8 cellular contexts compared by ENCODE assay signal in the genomic region with DNA sequence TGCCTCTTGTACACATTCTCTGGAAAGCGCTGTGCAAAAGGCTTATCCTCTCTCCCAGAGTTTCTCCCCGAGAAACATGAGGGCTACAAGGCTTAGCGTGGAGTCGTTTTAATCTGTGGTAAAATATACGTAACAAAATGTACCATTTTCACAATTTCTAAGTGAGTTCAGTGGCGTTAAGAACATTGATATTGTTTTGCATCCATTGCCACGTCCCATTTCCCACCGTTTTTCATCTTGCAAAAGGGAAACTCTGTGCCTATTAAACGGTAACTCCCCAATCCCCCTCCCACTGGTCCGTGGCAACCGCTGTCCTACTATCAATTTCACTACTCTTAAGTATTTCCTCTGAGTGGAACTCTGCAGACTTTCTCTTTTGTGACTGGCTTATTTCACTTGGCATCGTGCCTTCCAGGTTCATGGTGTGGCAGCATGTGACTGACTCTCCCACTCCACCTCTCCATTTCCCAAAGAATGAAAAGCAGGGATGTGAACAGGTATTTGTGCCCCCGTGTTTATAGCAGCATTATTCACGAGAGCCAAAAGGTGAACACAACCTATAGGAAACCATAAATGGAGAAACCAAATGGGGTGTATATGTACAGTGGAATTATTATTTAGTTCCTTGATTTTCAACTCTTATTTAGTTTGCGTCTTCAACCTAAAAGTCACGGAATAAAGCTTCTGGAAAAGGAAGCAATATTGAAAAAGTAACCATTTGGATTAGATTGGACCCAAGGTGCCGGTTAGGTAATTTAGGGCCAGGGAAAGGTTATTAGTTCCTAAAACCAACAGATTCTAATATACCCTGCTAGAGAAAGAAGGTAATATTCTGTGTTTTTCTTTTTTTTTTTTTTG.
DNase-seq lines count a peak whose midpoint lies in the region; ATAC-seq, FAIRE-seq and TF ChIP-seq lines count a peak whose summit lies in the region.

No MANE protein-coding gene starts in this region.

- 0 out of 2 replicates have a peak overlapping the region, but pooled peaks have one; percentile 3 for H2AFZ ChIP-seq in OCI-LY1 (ENCODE audit: low read length)

- peak; percentile 60 for DNase-seq in COR-L47 (lab: John Stamatoyannopoulos, UW)
- DNase-seq in HTR-8/SVneo (ENCODE audit: insufficient read length, low spot score): peak; percentile 69
- DNase-seq in activated naive CD8-positive, alpha-beta T cell treated with anti-CD3 and anti-CD28 coated beads, Interleukin-2, amount 50 U/mL, for 24 hours: peak; percentile 42
- DNase-seq in hepatic stellate cell (ENCODE audit: low spot score): peak; percentile 34
- peak; percentile 28 for DNase-seq in skeletal muscle cell (ENCODE audit: low read depth)
- DNase-seq in superior temporal gyrus (ENCODE audit: extremely low spot score): no peak

- H4K20me1 ChIP-seq in OCI-LY1 (ENCODE audit: insufficient read depth, low read length): no peaks in the 10 kb centered on the region

- peak; percentile 63 for FAIRE-seq in HTR-8/SVneo (lab: Jason Lieb, UNC)

- H3K27ac Mint-ChIP-seq in activated naive CD8-positive, alpha-beta T cell treated with anti-CD3 and anti-CD28 coated beads, Interleukin-2, amount 50 U/mL, for 24 hours: peak overlapping the region; percentile 91

- peaks cover 2% of the 10 kb centered on the region for H3K36me3 Mint-ChIP-seq in activated naive CD8-positive, alpha-beta T cell treated with anti-CD3 and anti-CD28 coated beads, Interleukin-2, amount 50 U/mL, for 24 hours (ENCODE audit: low read depth)

- TF ChIP-seq CTCF in OCI-LY1 (IDR thresholded peaks at IDR 0.05; ENCODE audit: low read length): no peak

- peaks cover 31% of the 10 kb centered on the region for H3K4me1 ChIP-seq in OCI-LY1 (ENCODE audit: insufficient read depth, low read length, severe bottlenecking)

- H3K27ac ChIP-seq in OCI-LY1 (ENCODE audit: low read depth, low read length, poor library complexity, severe bottlenecking): peak overlapping the region; percentile 46

- H3K4me1 Mint-ChIP-seq in activated naive CD8-positive, alpha-beta T cell treated with anti-CD3 and anti-CD28 coated beads, Interleukin-2, amount 50 U/mL, for 24 hours: peaks cover 59% of the 10 kb centered on the region

- no peaks in the 10 kb centered on the region for H3K9me3 Mint-ChIP-seq in activated naive CD8-positive, alpha-beta T cell treated with anti-CD3 and anti-CD28 coated beads, Interleukin-2, amount 50 U/mL, for 24 hours

- ATAC-seq in activated naive CD8-positive, alpha-beta T cell treated with anti-CD3 and anti-CD28 coated beads, Interleukin-2, amount 50 U/mL, for 24 hours: no peak
- no peak for ATAC-seq in HG02678 (IDR thresholded peaks at IDR 0.05; ENCODE audit: unreplicated experiment)

- H3K4me3 ChIP-seq in OCI-LY1 (ENCODE audit: low read depth, low read length, poor library complexity, severe bottlenecking): peak overlapping the region; percentile 90
- peak overlapping the region; percentile 96 for H3K4me3 ChIP-seq in skeletal muscle cell (ENCODE audit: low read depth, low read length)

- peaks cover 5% of the 10 kb centered on the region; the same call in 1 of the 2 replicates for H3K79me2 ChIP-seq in OCI-LY1 (ENCODE audit: insufficient read depth, low read length)

- peak overlapping the region; percentile 88 for H3K4me3 Mint-ChIP-seq in activated naive CD8-positive, alpha-beta T cell treated with anti-CD3 and anti-CD28 coated beads, Interleukin-2, amount 50 U/mL, for 24 hours

- H3F3A ChIP-seq in OCI-LY1 (ENCODE audit: insufficient read depth, low read length): peaks cover 3% of the 10 kb centered on the region; the same call in 1 of the 2 replicates

- no peaks in the 10 kb centered on the region for H3K36me3 ChIP-seq in OCI-LY1 (ENCODE audit: insufficient read depth, low read length)

- no peaks in the 10 kb centered on the region for H3K27me3 Mint-ChIP-seq in activated naive CD8-positive, alpha-beta T cell treated with anti-CD3 and anti-CD28 coated beads, Interleukin-2, amount 50 U/mL, for 24 hours

- H3K27me3 ChIP-seq in OCI-LY1 (ENCODE audit: insufficient read depth, low read length): peaks cover 5% of the 10 kb centered on the region; the same call in 1 of the 2 replicates

- no peaks in the 10 kb centered on the region for H3K9me2 ChIP-seq in OCI-LY1 (ENCODE audit: low read depth, low read length)

- no peaks in the 10 kb centered on the region for H3K9me3 ChIP-seq in OCI-LY1 (ENCODE audit: low read length)

- peak overlapping the region; percentile 99 for H3K4me2 ChIP-seq in OCI-LY1 (ENCODE audit: low read length)

- H3K9ac ChIP-seq in OCI-LY1 (ENCODE audit: low read length): peak overlapping the region; percentile 88
